Comparison of ENCODE assay signal across 7 cellular contexts in the genomic region with DNA sequence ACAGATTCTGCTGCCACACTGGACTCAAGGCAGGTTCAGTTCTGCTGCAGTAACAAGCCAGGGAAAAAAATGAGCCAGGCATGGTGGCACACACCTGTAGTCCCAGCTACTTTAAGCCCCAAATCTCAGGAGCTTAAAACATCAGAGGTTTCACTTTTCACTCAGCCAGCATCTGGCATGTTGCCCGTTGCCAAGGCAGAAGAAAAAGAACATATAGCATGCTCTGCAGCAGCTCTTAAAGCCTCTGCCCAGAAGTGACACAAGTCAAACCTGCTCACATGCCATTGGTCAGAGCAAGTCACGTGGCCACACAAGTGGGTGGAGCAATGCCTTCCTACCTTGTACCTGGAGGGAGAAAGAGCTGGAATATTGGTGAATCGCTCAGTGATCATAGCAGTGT. TPM values are rescaled to one million over a fixed set of nuclear protein-coding genes. Genes with fewer than 3 reads are reported as not detected.
A peak's percentile ranks its signal among the peaks of the same experiment; 100 is the strongest.
DNase-seq lines count a peak whose midpoint lies in the region; ATAC-seq and TF ChIP-seq lines count a peak whose summit lies in the region.

No MANE protein-coding gene starts in this region.

- H3K9me3 ChIP-seq in PC-9 (ENCODE audit: insufficient read depth, low read depth) (no peaks in the 10 kb centered on the region), trophoblast cell (ENCODE audit: insufficient read depth, low read depth, low read length) (no peaks in the 10 kb centered on the region), smooth muscle cell (replicated peaks; ENCODE audit: low read depth) (no peaks in the 10 kb centered on the region)

- H3K36me3 ChIP-seq in PC-9 (ENCODE audit: low read depth), result no peaks in the 10 kb centered on the region
- no peaks in the 10 kb centered on the region for H3K36me3 ChIP-seq in trophoblast cell (ENCODE audit: control insufficient read depth in 1 of 2, insufficient read depth in 2 of 2, low read length in 2 of 2)
- H3K36me3 ChIP-seq in smooth muscle cell (ENCODE audit: low read depth), result no peaks in the 10 kb centered on the region

- H3K9ac ChIP-seq in trophoblast cell (ENCODE audit: low read length) (no peak overlapping the region), smooth muscle cell (ENCODE audit: low read depth) (no peak overlapping the region)

- H3K27me3 ChIP-seq in PC-9 (ENCODE audit: insufficient read depth, low read depth) (no peaks in the 10 kb centered on the region), trophoblast cell (ENCODE audit: insufficient read depth, low read length) (no peaks in the 10 kb centered on the region), smooth muscle cell (ENCODE audit: low read depth) (no peaks in the 10 kb centered on the region)

- H3K27ac ChIP-seq in PC-9 (no peak overlapping the region), trophoblast cell (ENCODE audit: low read depth, low read length) (no peak overlapping the region), smooth muscle cell (ENCODE audit: low read depth) (no peak overlapping the region)

- no peak overlapping the region for H2BK120ac ChIP-seq in trophoblast cell (ENCODE audit: insufficient read depth, low read length, poor library complexity)

- no peak overlapping the region for H2BK12ac ChIP-seq in trophoblast cell (ENCODE audit: low read length)

- peak overlapping the region; percentile 58 for H3K4me2 ChIP-seq in PC-9
- no peak overlapping the region for H3K4me2 ChIP-seq in trophoblast cell (ENCODE audit: low read length)
- H3K4me2 ChIP-seq in smooth muscle cell, result no peak overlapping the region

- H3F3A ChIP-seq in PC-9 (ENCODE audit: insufficient read depth, low read depth), result peaks cover 12% of the 10 kb centered on the region; the same call in 1 of the 2 replicates
- peaks cover 4% of the 10 kb centered on the region for H3F3A ChIP-seq in smooth muscle cell (ENCODE audit: low read depth)

- H4K20me1 ChIP-seq in PC-9 (ENCODE audit: insufficient read depth) (no peaks in the 10 kb centered on the region), smooth muscle cell (ENCODE audit: low read depth) (no peaks in the 10 kb centered on the region)

- POLR2A ChIA-PET in PC-9 (lab: Charles Lee; ENCODE audit: unreplicated experiment), result interaction anchor here (0.6 to 1.0 kb wide), 3 partner anchors 11 to 15 kb away, joined by 3 to 33 read pairs (median 22); partner anchors contain the start of gene ADGRE5

- no peak overlapping the region for H2BK5ac ChIP-seq in trophoblast cell (ENCODE audit: low read depth, low read length, poor library complexity)

- H3K4ac ChIP-seq in trophoblast cell (ENCODE audit: low read depth, low read length), result no peak overlapping the region

- peaks cover 5% of the 10 kb centered on the region for H3K79me1 ChIP-seq in trophoblast cell (ENCODE audit: low read length)

- intact Hi-C loops in PC-9 (cut with micrococcal nuclease; ENCODE audit: unreplicated experiment), result no loop called here

- H3K18ac ChIP-seq in trophoblast cell (ENCODE audit: low read length), result no peak overlapping the region

- no peaks in the 10 kb centered on the region for H3K9me2 ChIP-seq in PC-9 (ENCODE audit: insufficient read depth)

- H3K4me1 ChIP-seq in PC-9 (replicated peaks; ENCODE audit: insufficient read depth) (peaks cover 8% of the 10 kb centered on the region; the same call in 1 of the 2 replicates), trophoblast cell (ENCODE audit: control insufficient read depth in 1 of 2, insufficient read depth in 2 of 2, low read length in 2 of 2) (peaks cover 2 to 4% of the 10 kb centered on the region in 2 experiments), smooth muscle cell (ENCODE audit: low read depth) (peaks cover 6% of the 10 kb centered on the region)

- TF ChIP-seq CTCF in PC-9 (conservative IDR thresholded peaks at IDR 0.05) (no peak), fibroblast of pulmonary artery (IDR thresholded peaks at IDR 0.05; ENCODE audit: low read length, missing control alignments) (no peak), smooth muscle cell (IDR thresholded peaks at IDR 0.05; ENCODE audit: borderline replicate concordance, insufficient read depth, poor library complexity, severe bottlenecking) (no peak)

- peak; percentile 47 for ATAC-seq in GM18511 (IDR thresholded peaks at IDR 0.05; ENCODE audit: unreplicated experiment)

- H2AFZ ChIP-seq in PC-9, result no peak overlapping the region
- H2AFZ ChIP-seq in trophoblast cell (ENCODE audit: insufficient read depth, low read length, poor library complexity), result no peak overlapping the region
- no peak overlapping the region for H2AFZ ChIP-seq in smooth muscle cell (ENCODE audit: low read depth)

- no CpG with 5 or more reads among the region's 3 CpGs for WGBS in trophoblast cell (ENCODE audit: extremely low coverage, insufficient coverage, insufficient read length)
- 34% methylated on average over 3 of the region's 3 CpGs for WGBS in smooth muscle cell (ENCODE audit: low lambda C conversion rate)

- BruUV-seq in PC-9 (replicated peaks; lab: Mats Ljungman, UMichigan), result no TSS peak

- H3K23ac ChIP-seq in trophoblast cell (ENCODE audit: low read length), result no peak overlapping the region

- H4K91ac ChIP-seq in trophoblast cell (ENCODE audit: low read depth, low read length), result no peak overlapping the region

- no peak overlapping the region for H4K8ac ChIP-seq in trophoblast cell (ENCODE audit: low read depth, low read length)

- peak in 62 of 76 experiments; percentile 23 to 80 (median 53) for DNase-seq in HUDEP-2 (lab: John Stamatoyannopoulos, UW; ENCODE audit: unreplicated experiment in 76 of 76)
- DNase-seq in PC-9, result peak; percentile 90 to 93
- peak; percentile 81 for DNase-seq in activated T-helper 1 cell treated with Interleukin-2 at 50 U/mL for 16 hours (ENCODE audit: low read depth)
- peak; percentile 84 for DNase-seq in fibroblast of pulmonary artery (ENCODE audit: low read depth)
- DNase-seq in trophoblast cell, result peak; percentile 79 to 88
- no peak for DNase-seq in smooth muscle cell (lab: John Stamatoyannopoulos, UW; ENCODE audit: unreplicated experiment)

- no peak overlapping the region for H3K4me3 ChIP-seq in PC-9
- no peak overlapping the region for H3K4me3 ChIP-seq in fibroblast of pulmonary artery (replicated peaks; ENCODE audit: low read depth, low read length)
- H3K4me3 ChIP-seq in trophoblast cell (ENCODE audit: low read depth, low read length), result no peak overlapping the region
- H3K4me3 ChIP-seq in smooth muscle cell, result no peak overlapping the region

- no peak overlapping the region for H3K14ac ChIP-seq in trophoblast cell (ENCODE audit: low read length)

- CTCF ChIA-PET in PC-9 (lab: Charles Lee), result interaction anchor here (0.5 to 0.7 kb wide), 3 partner anchors 8 to 40 kb away, joined by 3 to 11 read pairs (median 3); no protein-coding TSS in a partner anchor

- H4K12ac ChIP-seq in trophoblast cell (ENCODE audit: low read depth, low read length), result no peak overlapping the region

- H3K79me2 ChIP-seq in PC-9 (ENCODE audit: low read depth), result no peaks in the 10 kb centered on the region
- no peaks in the 10 kb centered on the region for H3K79me2 ChIP-seq in trophoblast cell (ENCODE audit: control insufficient read depth, insufficient read depth, low read length, poor library complexity)
- H3K79me2 ChIP-seq in smooth muscle cell (ENCODE audit: low read depth), result no peaks in the 10 kb centered on the region

- no peak overlapping the region for H2AK5ac ChIP-seq in trophoblast cell (ENCODE audit: low read length)

RNA-seq across cellular contexts. Expression of gene ADGRE5, which starts 14.7 kb away (rescaled TPM):
- total RNA-seq in PC-9 (2021), result 61.1 and 68.2 TPM in 2 replicates
- polyA plus RNA-seq in trophoblast cell (2013), result 6.7 and 7.6 TPM in 2 replicates
- 2.6 and 3.0 TPM in 2 replicates for total RNA-seq in smooth muscle cell
- polyA plus RNA-seq in smooth muscle cell, result 5.5 and 5.6 TPM in 2 replicates

RNA-seq across cellular contexts. Expression of gene DDX39A, which starts 52.6 kb away (rescaled TPM):
- total RNA-seq in PC-9 (2021), result 66.5 and 67.4 TPM in 2 replicates
- polyA plus RNA-seq in trophoblast cell (2013), result 80.7 and 85.8 TPM in 2 replicates
- total RNA-seq in smooth muscle cell, result 18.2 and 23.1 TPM in 2 replicates
- 38.0 and 54.6 TPM in 2 replicates for polyA plus RNA-seq in smooth muscle cell

Comparison
In these comparisons a context has a peak if more than half of its experiments do, and no peak if none do; other contexts are left out.
1. RNA of gene ADGRE5, which starts 14.7 kb away (total RNA-seq): 61.1 to 68.2 TPM in PC-9; 2.6 to 3.0 TPM in smooth muscle cell; every median in the first group is over 10 times any median in the second.